ENCODE assay signal across 10 cellular contexts in genomic region chrX:83759872-83760271, GRCh38.
A peak's percentile ranks its signal among the peaks of the same experiment; 100 is the strongest.
DNase-seq lines count a peak whose midpoint lies in the region; ATAC-seq, FAIRE-seq and TF ChIP-seq lines count a peak whose summit lies in the region.
"Had no signal": no experiment of that assay in that cellular context is flagged by ENCODE, and none has a peak within 500 bp of the region (broad histone marks: within the 10 kb centered on the region; RNA-seq: fewer than 3 reads in every experiment).

No MANE protein-coding gene starts in this region.

- H3K27ac ChIP-seq in HEK293 (ENCODE audit: extremely low read depth, low read depth, low read length) (no peak overlapping the region), Panc1 (ENCODE audit: low read length) (no peak overlapping the region), kidney (ENCODE audit: low read depth in 2 of 2, low read length in 2 of 2) (no peak overlapping the region)

- no peaks in the 10 kb centered on the region for H3K9me3 Mint-ChIP-seq in Calu3 (ENCODE audit: low read depth, unreplicated experiment)
- no peaks in the 10 kb centered on the region for H3K9me3 Mint-ChIP-seq in activated naive CD4-positive, alpha-beta T cell treated with anti-CD3 and anti-CD28 coated beads for 36 hours

- H3K4me1 ChIP-seq in HEK293 (ENCODE audit: control insufficient read depth, insufficient read depth, low read length) = no peaks in the 10 kb centered on the region
- H3K4me1 ChIP-seq in Panc1 (ENCODE audit: control insufficient read depth, insufficient read depth, low read length) = no peaks in the 10 kb centered on the region
- H3K4me1 ChIP-seq in kidney (ENCODE audit: control insufficient read depth in 1 of 2, insufficient read depth in 1 of 2, low read depth in 1 of 2, low read length in 2 of 2) = no peaks in the 10 kb centered on the region

- H3K36me3 ChIP-seq in HEK293 (ENCODE audit: control insufficient read depth in 2 of 2, insufficient read depth in 1 of 2, low read length in 2 of 2) = no peaks in the 10 kb centered on the region
- H3K36me3 ChIP-seq in Panc1 (ENCODE audit: control insufficient read depth, insufficient read depth, low read length) = no peaks in the 10 kb centered on the region
- no peaks in the 10 kb centered on the region for H3K36me3 ChIP-seq in kidney (ENCODE audit: control insufficient read depth in 1 of 2, insufficient read depth in 2 of 2, low read length in 2 of 2)

- no peaks in the 10 kb centered on the region for H3K4me1 Mint-ChIP-seq in Calu3 (ENCODE audit: low read depth, unreplicated experiment)
- no peaks in the 10 kb centered on the region for H3K4me1 Mint-ChIP-seq in activated naive CD4-positive, alpha-beta T cell treated with anti-CD3 and anti-CD28 coated beads for 36 hours (ENCODE audit: low read depth)

- FAIRE-seq in kidney (lab: Jason Lieb, UNC) = peak; percentile 56

- no peaks in the 10 kb centered on the region for H3K27me3 Mint-ChIP-seq in Calu3 (ENCODE audit: unreplicated experiment)
- H3K27me3 Mint-ChIP-seq in activated naive CD4-positive, alpha-beta T cell treated with anti-CD3 and anti-CD28 coated beads for 36 hours (ENCODE audit: low read depth) = no peaks in the 10 kb centered on the region

- intact Hi-C loops in Calu3 (cut with micrococcal nuclease; ENCODE audit: unreplicated experiment) = no loop called here
- intact Hi-C loops in Panc1 (cut with micrococcal nuclease; ENCODE audit: unreplicated experiment) = loop anchor here (5.0 kb wide), 1 partner anchor 293 kb away; no protein-coding TSS in a partner anchor
- intact Hi-C loops in kidney (cut with DNase I) = no loop called here
- intact Hi-C loops in activated naive CD4-positive, alpha-beta T cell treated with anti-CD3 and anti-CD28 coated beads for 36 hours (cut with micrococcal nuclease) = loop anchor here (5.0 kb wide), 1 partner anchor 753 kb away; no protein-coding TSS in a partner anchor

- no peak overlapping the region for H3K4me3 Mint-ChIP-seq in Calu3 (ENCODE audit: low read depth, unreplicated experiment)
- no peak overlapping the region for H3K4me3 Mint-ChIP-seq in activated naive CD4-positive, alpha-beta T cell treated with anti-CD3 and anti-CD28 coated beads for 36 hours

- CTCF ChIA-PET in Calu3 (lab: Charles Lee) (no interaction called here), HEK293 (lab: Yijun Ruan, JAX) (interaction anchor here (0.6 to 1.9 kb wide), 7 partner anchors 10 to 304 kb away, joined by 3 to 7 read pairs (median 3); no protein-coding TSS in a partner anchor), Panc1 (lab: Charles Lee) (interaction anchor here (0.6 kb wide), 1 partner anchor 156 kb away, joined by 3 read pairs; no protein-coding TSS in a partner anchor)
- CTCF ChIA-PET in activated naive CD4-positive, alpha-beta T cell treated with anti-CD3 and anti-CD28 coated beads for 36 hours (lab: Charles Lee) = no interaction called here

- BruUV-seq in Calu3 (replicated peaks; lab: Mats Ljungman, UMichigan) (no TSS peak), Panc1 (replicated peaks; lab: Mats Ljungman, UMichigan) (no TSS peak)

- no peaks in the 10 kb centered on the region for H3K27me3 ChIP-seq in Panc1 (ENCODE audit: control insufficient read depth, insufficient read depth, low read length)

- ATAC-seq in Panc1 (no peak), HG02678 (IDR thresholded peaks at IDR 0.05; ENCODE audit: unreplicated experiment) (no peak)
- ATAC-seq: Right ventricle myocardium inferior had no signal

- no peaks in the 10 kb centered on the region for H3K36me3 Mint-ChIP-seq in Calu3 (ENCODE audit: insufficient read depth, unreplicated experiment)
- H3K36me3 Mint-ChIP-seq in activated naive CD4-positive, alpha-beta T cell treated with anti-CD3 and anti-CD28 coated beads for 36 hours (ENCODE audit: low read depth) = no peaks in the 10 kb centered on the region

- no peak overlapping the region for H3K9ac ChIP-seq in kidney (ENCODE audit: low read length in 2 of 2)

- peak; percentile 0 for DNase-seq in Calu3
- DNase-seq in Panc1 (ENCODE audit: low read depth, low spot score) = no peak
- DNase-seq in kidney = no peak
- no peak for DNase-seq in epidermal melanocyte (ENCODE audit: insufficient read length, low spot score)
- no peak for DNase-seq in activated naive CD4-positive, alpha-beta T cell treated with anti-CD3 and anti-CD28 coated beads for 36 hours
- no peak for DNase-seq in NCI-H226
- DNase-seq: nucleus accumbens had no signal

- H3K27ac Mint-ChIP-seq in Calu3 (ENCODE audit: unreplicated experiment) = no peak overlapping the region
- H3K27ac Mint-ChIP-seq in activated naive CD4-positive, alpha-beta T cell treated with anti-CD3 and anti-CD28 coated beads for 36 hours = no peak overlapping the region

- no peak for TF ChIP-seq CTCF in Calu3 (IDR thresholded peaks at IDR 0.05; ENCODE audit: unreplicated experiment)
- peak; percentile 31; the same call in 1 of the 2 replicates for TF ChIP-seq CTCF in HEK293 (tag by site-specific recombination; IDR thresholded peaks at IDR 0.05)
- TF ChIP-seq CTCF in Panc1 (IDR thresholded peaks at IDR 0.05) = peak; percentile 57; the same call in 1 of the 2 replicates
- peak; percentile 26 for TF ChIP-seq CTCF in kidney (IDR thresholded peaks at IDR 0.05; ENCODE audit: borderline replicate concordance, extremely low read depth, insufficient read depth)

- POLR2A ChIA-PET in HEK293 (lab: Yijun Ruan, JAX) = no interaction called here
- POLR2A ChIA-PET in Panc1 (lab: Charles Lee) = no interaction called here

- H3K4me3 ChIP-seq in HEK293 (ENCODE audit: low read depth, low read length) = no peak overlapping the region
- H3K4me3 ChIP-seq in Panc1 (ENCODE audit: low read depth in 2 of 2, low read length in 2 of 2) = no peak overlapping the region
- no peak overlapping the region for H3K4me3 ChIP-seq in kidney (ENCODE audit: low read length in 2 of 2)

- in situ Hi-C loops in Panc1 (cut with HindIII; ENCODE audit: low pct_unique_long_range_greater_than_20kb, low sequenced_read_pairs) = no loop called here

- no peaks in the 10 kb centered on the region; the same call in 1 of the 2 replicates for H3K9me3 ChIP-seq in HEK293 (ENCODE audit: control insufficient read depth, insufficient read depth, low read depth, low read length)
- H3K9me3 ChIP-seq in Panc1 (ENCODE audit: control insufficient read depth, insufficient read depth, low read depth, low read length) = no peaks in the 10 kb centered on the region
- no peaks in the 10 kb centered on the region for H3K9me3 ChIP-seq in kidney (ENCODE audit: control insufficient read depth in 1 of 2, low read length in 2 of 2)

TF ChIP-seq in HEK293, 187 proteins besides CTCF, POLR2A, EP300 and RAD21:
- TF ChIP-seq ZBTB6 (tag by site-specific recombination; IDR thresholded peaks at IDR 0.05) = no peak
- TF ChIP-seq ZNF654 (tag by site-specific recombination; IDR thresholded peaks at IDR 0.05; ENCODE audit: low read depth) = peak; percentile 39
TF ChIP-seq in HEK293: peak in this region for 1.

Comparison
In these comparisons a context has a peak if more than half of its experiments do, and no peak if none do; other contexts are left out.
1. CTCF ChIA-PET loops: an anchor here in HEK293 (0.6 to 1.9 kb wide) and Panc1 (0.6 kb wide); none called in Calu3 and activated naive CD4-positive, alpha-beta T cell treated with anti-CD3 and anti-CD28 coated beads for 36 hours.
2. intact Hi-C loops: an anchor here in Panc1 (5.0 kb wide) and activated naive CD4-positive, alpha-beta T cell treated with anti-CD3 and anti-CD28 coated beads for 36 hours (5.0 kb wide); none called in Calu3 and kidney.